ENCODE assay signal across 7 cellular contexts in genomic region chr1:189859385-189859977, GRCh38.
A peak's percentile ranks its signal among the peaks of the same experiment; 100 is the strongest.
DNase-seq lines count a peak whose midpoint lies in the region; ATAC-seq and TF ChIP-seq lines count a peak whose summit lies in the region.

No MANE protein-coding gene starts in this region.

- no peaks in the 10 kb centered on the region for H3K9me3 ChIP-seq in OCI-LY3 (ENCODE audit: insufficient read depth, low read length)
- no peaks in the 10 kb centered on the region for H3K9me3 ChIP-seq in uterus

- H3K36me3 ChIP-seq in GM23338 (ENCODE audit: insufficient read depth) (no peaks in the 10 kb centered on the region), OCI-LY3 (replicated peaks; ENCODE audit: low read depth, low read length) (no peaks in the 10 kb centered on the region), uterus (no peaks in the 10 kb centered on the region)

- H3K9ac ChIP-seq in OCI-LY3 (ENCODE audit: low read length), result no peak overlapping the region

- peaks cover 10% of the 10 kb centered on the region; the same call in 2 of the 3 replicates for H3K36me3 Mint-ChIP-seq in GM23338 (ENCODE audit: low read depth)
- no peaks in the 10 kb centered on the region for H3K36me3 Mint-ChIP-seq in naive thymus-derived CD8-positive, alpha-beta T cell

- POLR2A ChIA-PET in naive thymus-derived CD8-positive, alpha-beta T cell (lab: Charles Lee), result no interaction called here

- H3K4me2 ChIP-seq in GM23338 (no peak overlapping the region), OCI-LY3 (ENCODE audit: low read length) (no peak overlapping the region)

- H3K4me1 ChIP-seq in GM23338 (ENCODE audit: insufficient read depth) (no peaks in the 10 kb centered on the region), OCI-LY3 (ENCODE audit: low read length) (no peaks in the 10 kb centered on the region), uterus (no peaks in the 10 kb centered on the region)

- H4K20me1 ChIP-seq in GM23338 (replicated peaks; ENCODE audit: insufficient read depth), result no peaks in the 10 kb centered on the region
- H4K20me1 ChIP-seq in OCI-LY3 (ENCODE audit: insufficient read depth, low read length), result no peaks in the 10 kb centered on the region

- H3K4me3 Mint-ChIP-seq in GM23338, result no peak overlapping the region
- no peak overlapping the region for H3K4me3 Mint-ChIP-seq in naive thymus-derived CD8-positive, alpha-beta T cell

- H3K4me1 Mint-ChIP-seq in GM23338, result no peaks in the 10 kb centered on the region
- no peaks in the 10 kb centered on the region for H3K4me1 Mint-ChIP-seq in naive thymus-derived CD8-positive, alpha-beta T cell

- TF ChIP-seq CTCF in GM12874 (IDR thresholded peaks at IDR 0.05; ENCODE audit: insufficient read depth, low read depth, low read length) (peak; percentile 76), GM23338 (conservative IDR thresholded peaks at IDR 0.05; ENCODE audit: low read depth in 2 of 2) (peak; percentile 78 to 96), OCI-LY3 (IDR thresholded peaks at IDR 0.05; ENCODE audit: low read depth, low read length) (peak; percentile 81), fibroblast of villous mesenchyme (IDR thresholded peaks at IDR 0.05; ENCODE audit: insufficient read depth, low read depth, low read length) (peak; percentile 40), uterus (IDR thresholded peaks at IDR 0.05) (no peak)

- no peak for ATAC-seq in GM23338
- ATAC-seq in naive thymus-derived CD8-positive, alpha-beta T cell, result no peak

- peaks cover 17% of the 10 kb centered on the region for H3K9me3 Mint-ChIP-seq in GM23338
- H3K9me3 Mint-ChIP-seq in naive thymus-derived CD8-positive, alpha-beta T cell, result peaks cover 4 to 43% (median 21%) of the 10 kb centered on the region in 9 donors

- H3F3A ChIP-seq in GM23338 (replicated peaks; ENCODE audit: low read depth), result no peaks in the 10 kb centered on the region

- no peak overlapping the region for H3K27ac Mint-ChIP-seq in GM23338
- H3K27ac Mint-ChIP-seq in naive thymus-derived CD8-positive, alpha-beta T cell, result no peak overlapping the region

- H3K4me3 ChIP-seq in GM23338 (no peak overlapping the region), OCI-LY3 (ENCODE audit: low read length) (no peak overlapping the region), fibroblast of villous mesenchyme (ENCODE audit: low read depth, low read length) (no peak overlapping the region), uterus (no peak overlapping the region)

- TF ChIP-seq POLR2A in uterus (IDR thresholded peaks at IDR 0.05), result no peak

- DNase-seq in GM23338 (ENCODE audit: low spot score) (peak; percentile 71), fibroblast of villous mesenchyme (ENCODE audit: low read depth) (no peak), NCI-H510A treated with DMSO at 0.1 percent for 48 hours (lab: John Stamatoyannopoulos, UW) (no peak), uterus (no peak)
- DNase-seq in naive thymus-derived CD8-positive, alpha-beta T cell, result no peak

- intact Hi-C loops in uterus (cut with DNase I; ENCODE audit: low total_unique reads), result no loop called here

- H3K79me2 ChIP-seq in GM23338 (replicated peaks; ENCODE audit: insufficient read depth) (no peaks in the 10 kb centered on the region), OCI-LY3 (ENCODE audit: low read length) (no peaks in the 10 kb centered on the region)

- H3K9me2 ChIP-seq in GM23338 (ENCODE audit: insufficient read depth), result 0 out of 2 replicates have a peak, but pooled peaks cover 5% of the 10 kb centered on the region

- H3K27me3 Mint-ChIP-seq in GM23338 (ENCODE audit: insufficient read depth, low read depth, poor library complexity), result no peaks in the 10 kb centered on the region
- H3K27me3 Mint-ChIP-seq in naive thymus-derived CD8-positive, alpha-beta T cell, result no peaks in the 10 kb centered on the region

- H3K27ac ChIP-seq in GM23338 (ENCODE audit: low read depth), result no peak overlapping the region
- H3K27ac ChIP-seq in OCI-LY3 (ENCODE audit: low read length), result no peak overlapping the region
- no peak overlapping the region for H3K27ac ChIP-seq in uterus

- H3K27me3 ChIP-seq in GM23338 (ENCODE audit: insufficient read depth) (no peaks in the 10 kb centered on the region), OCI-LY3 (ENCODE audit: low read depth, low read length) (no peaks in the 10 kb centered on the region), uterus (no peaks in the 10 kb centered on the region)

- H2AFZ ChIP-seq in GM23338 (peak overlapping the region; percentile 78; the same call in 1 of the 2 replicates), OCI-LY3 (ENCODE audit: low read depth, low read length) (peak overlapping the region; percentile 12; the same call in 1 of the 2 replicates)

TF ChIP-seq in GM23338, 12 proteins besides CTCF, POLR2A, EP300 and RAD21 (continues in another document):
- no peak for TF ChIP-seq ZNF114 (CRISPR knock-in tag; IDR thresholded peaks at IDR 0.05)
- no peak for TF ChIP-seq EZH2 (IDR thresholded peaks at IDR 0.05; ENCODE audit: low read depth, unreplicated experiment)
- no peak for TF ChIP-seq JUNB (IDR thresholded peaks at IDR 0.05; ENCODE audit: unreplicated experiment)
- TF ChIP-seq NANOG (IDR thresholded peaks at IDR 0.05; ENCODE audit: borderline replicate concordance), result no peak
- TF ChIP-seq ETS1 (IDR thresholded peaks at IDR 0.05), result no peak
- TF ChIP-seq ZNF462 (CRISPR knock-in tag; IDR thresholded peaks at IDR 0.05), result no peak
- no peak for TF ChIP-seq POLR2AphosphoS5 (IDR thresholded peaks at IDR 0.05; ENCODE audit: low read depth)
- no peak for TF ChIP-seq EZH2phosphoT487 (IDR thresholded peaks at IDR 0.05; ENCODE audit: unreplicated experiment)
- no peak for TF ChIP-seq STAT1 (IDR thresholded peaks at IDR 0.05; ENCODE audit: unreplicated experiment)

Comparison
In these comparisons a context has a peak if more than half of its experiments do, and no peak if none do; other contexts are left out.
1. CTCF ChIP-seq: peak in GM12874 (single experiment), GM23338 (2 of 2), OCI-LY3 (single experiment) and fibroblast of villous mesenchyme (single experiment); none in uterus (0 of 4).